In genomic region chrX:47327902-47328301, GRCh38 we compare ENCODE assay signal across 28 cellular contexts. TPM values are rescaled to one million over a fixed set of nuclear protein-coding genes. Genes with fewer than 3 reads are reported as not detected.
"Had no signal": no experiment of that assay in that cellular context is flagged by ENCODE, and none has a peak within 500 bp of the region (broad histone marks: within the 10 kb centered on the region; RNA-seq: fewer than 3 reads in every experiment).

No MANE protein-coding gene starts in this region.

- DNase-seq: cerebellar nuclear complex; cortex of kidney; effector memory CD8-positive, alpha-beta T cell; foreskin fibroblast; gastrocnemius medialis; head of caudate nucleus; kidney; mucosa of descending colon; naive B cell; right lobe of liver; stimulated activated CD4-positive, alpha-beta T cell treated with anti-CD3 and anti-CD28 coated beads, Interleukin-12 subunit alpha, Interleukin-12 subunit beta, amount 100 ng/mL, for 4 hours; stimulated activated CD4-positive, alpha-beta T cell treated with anti-CD3 and anti-CD28 coated beads, Interleukin-1b, Interleukin-23, amount 100 ng/mL, for 48 hours; stimulated activated CD4-positive, alpha-beta T cell treated with anti-CD3 and anti-CD28 coated beads, Interleukin-4, amount 100 ng/mL, for 1 hour; stimulated activated CD8-positive, alpha-beta memory T cell treated with anti-CD3 and anti-CD28 coated beads, Interleukin-4, amount 100 ng/mL, for 48 hours; stimulated activated naive CD4-positive, alpha-beta T cell; stimulated activated naive CD8-positive, alpha-beta T cell treated with anti-CD3 and anti-CD28 coated beads, Interleukin-15, amount 100 ng/mL, for 72 hours; trophoblast cell had no signal

- H3K9ac ChIP-seq: parathyroid adenoma had no signal

- H3K4me2 ChIP-seq: smooth muscle cell had no signal

- FAIRE-seq: endometrium, kidney had no signal

- H3K79me2 ChIP-seq: parathyroid adenoma had no signal

- H3K36me3 ChIP-seq: gastrocnemius medialis, right lobe of liver, suprapubic skin had no signal

- H3K4me1 ChIP-seq: gastrocnemius medialis, parathyroid adenoma, right lobe of liver, suprapubic skin had no signal

- H2AFZ ChIP-seq: parathyroid adenoma had no signal

- ATAC-seq: effector memory CD8-positive, alpha-beta T cell; esophagus mucosa; gastrocnemius medialis; left lobe of liver; mucosa of descending colon; stimulated activated naive CD8-positive, alpha-beta T cell treated with anti-CD3 and anti-CD28 coated beads, Interleukin-15, amount 100 ng/mL, for 72 hours had no signal

- H3K4me3 ChIP-seq: gastrocnemius medialis, lung, mucosa of descending colon, right lobe of liver, smooth muscle cell, suprapubic skin had no signal

- H3K27me3 ChIP-seq: gastrocnemius medialis, right lobe of liver, suprapubic skin had no signal

- H3K9me3 ChIP-seq: gastrocnemius medialis, mucosa of descending colon, right lobe of liver, suprapubic skin had no signal

- H3K27ac ChIP-seq: epithelial cell of prostate, gastrocnemius medialis, parathyroid adenoma, right lobe of liver, suprapubic skin had no signal

RNA-seq across cellular contexts. Expression of gene ZNF157, which starts 42.5 kb away (rescaled TPM):
- total RNA-seq: dermis microvascular lymphatic vessel endothelial cell, glomerular endothelial cell, left lobe of liver, right lobe of liver, smooth muscle cell had no signal
- polyA plus RNA-seq: liver, smooth muscle cell had no signal
